ENCODE assay signal across 22 cellular contexts in the genomic region with DNA sequence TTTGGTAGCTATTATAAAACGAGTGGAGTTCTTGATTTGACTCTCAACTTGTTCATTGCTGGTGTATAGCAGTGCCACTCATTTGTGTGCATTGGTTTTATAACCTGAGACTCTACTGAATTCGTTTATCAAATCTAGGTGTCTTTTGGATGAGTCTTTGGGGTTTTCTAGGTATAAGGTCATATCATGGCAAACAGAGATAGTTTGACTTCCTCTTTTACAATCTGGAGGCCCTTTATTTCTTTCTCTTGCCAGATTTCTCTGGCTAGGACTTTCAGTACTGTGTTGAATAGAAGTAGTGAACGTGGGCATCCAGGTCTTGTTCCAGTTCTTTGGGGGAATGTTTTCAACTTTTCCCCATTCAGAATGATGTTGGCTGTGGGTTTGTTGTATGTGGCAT. TPM values are rescaled to one million over a fixed set of nuclear protein-coding genes. Genes with fewer than 3 reads are reported as not detected.
DNase-seq lines count a peak whose midpoint lies in the region; ATAC-seq lines count a peak whose summit lies in the region.
"Had no signal": no experiment of that assay in that cellular context is flagged by ENCODE, and none has a peak within 500 bp of the region (broad histone marks: within the 10 kb centered on the region; RNA-seq: fewer than 3 reads in every experiment).

No MANE protein-coding gene starts in this region.

- no peaks in the 10 kb centered on the region for H3K36me3 Mint-ChIP-seq in activated T-helper 17 cell treated with anti-CD3 and anti-CD28 coated beads, Interleukin-2, amount 50 U/mL, for 72 hours (ENCODE audit: low read depth)
- H3K36me3 Mint-ChIP-seq: natural killer cell treated with Interleukin-12 subunit alpha and Interleukin-12 subunit beta and Interleukin-15 and Interleukin-18, amount 100 ng/mL, for 72 hours had no signal

- H3K27me3 Mint-ChIP-seq in activated T-helper 17 cell treated with anti-CD3 and anti-CD28 coated beads, Interleukin-2, amount 50 U/mL, for 72 hours = no peaks in the 10 kb centered on the region
- H3K27me3 Mint-ChIP-seq: activated CD4-positive, alpha-beta T cell treated with anti-CD3 and anti-CD28 coated beads, Interleukin-2, amount 10 ng/mL, durations not matched to agents 7 days and 5 days; CD4-positive, alpha-beta T cell had no signal

- peak overlapping the region; percentile 4 for H3K4me3 Mint-ChIP-seq in activated T-helper 17 cell treated with anti-CD3 and anti-CD28 coated beads, Interleukin-2, amount 50 U/mL, for 72 hours
- H3K4me3 Mint-ChIP-seq: activated CD4-positive, alpha-beta T cell treated with anti-CD3 and anti-CD28 coated beads, Interleukin-2, amount 10 ng/mL, durations not matched to agents 7 days and 5 days; activated T-helper 1 cell treated with anti-CD3 and anti-CD28 coated beads, Interleukin-12 subunit alpha, Interleukin-12 subunit beta, Interleukin-2, Interleukin-4 antibody, amounts not matched to agents 30 ng/mL and 10 ng/mL and 1 ng/mL, durations not matched to agents 14 hours and 24 hours and 36 hours; CD4-positive, alpha-beta T cell; H9; natural killer cell treated with Interleukin-12 subunit alpha and Interleukin-12 subunit beta and Interleukin-15 and Interleukin-18, amount 100 ng/mL, for 72 hours had no signal

- H3K27ac Mint-ChIP-seq in activated T-helper 17 cell treated with anti-CD3 and anti-CD28 coated beads, Interleukin-2, amount 50 U/mL, for 72 hours = peak overlapping the region; percentile 17
- H3K27ac Mint-ChIP-seq: activated CD4-positive, alpha-beta T cell treated with anti-CD3 and anti-CD28 coated beads, Interleukin-2, amount 10 ng/mL, durations not matched to agents 7 days and 5 days; activated T-helper 1 cell treated with anti-CD3 and anti-CD28 coated beads, Interleukin-12 subunit alpha, Interleukin-12 subunit beta, Interleukin-2, Interleukin-4 antibody, amounts not matched to agents 30 ng/mL and 10 ng/mL and 1 ng/mL, durations not matched to agents 14 hours and 24 hours and 36 hours; CD4-positive, alpha-beta T cell; H9; natural killer cell treated with Interleukin-12 subunit alpha and Interleukin-12 subunit beta and Interleukin-15 and Interleukin-18, amount 100 ng/mL, for 72 hours had no signal

- DNase-seq in activated CD4-positive, CD25-positive, alpha-beta regulatory T cell treated with anti-CD3 and anti-CD28 coated beads, Interleukin-2, amount 50 U/mL, for 72 hours = no peak
- no peak for DNase-seq in kidney tubule cell (ENCODE audit: low spot score)
- DNase-seq: activated CD4-positive, alpha-beta T cell treated with anti-CD3 and anti-CD28 coated beads, Interleukin-2, amount 10 ng/mL, durations not matched to agents 7 days and 5 days; caudate nucleus; CD4-positive, alpha-beta T cell; DMS79; effector CD4-positive, alpha-beta T cell; esophagus squamous epithelium; H9; mammary epithelial cell; NCI-H146; NCI-H226; NK-92 treated with Interleukin-12 subunit alpha and Interleukin-12 subunit beta, amount 100 ng/mL, for 24 hours; SHP77 had no signal

- H3K9me3 Mint-ChIP-seq in activated T-helper 17 cell treated with anti-CD3 and anti-CD28 coated beads, Interleukin-2, amount 50 U/mL, for 72 hours = no peaks in the 10 kb centered on the region
- H3K9me3 Mint-ChIP-seq: activated CD4-positive, alpha-beta T cell treated with anti-CD3 and anti-CD28 coated beads, Interleukin-2, amount 10 ng/mL, durations not matched to agents 7 days and 5 days; activated T-helper 1 cell treated with anti-CD3 and anti-CD28 coated beads, Interleukin-12 subunit alpha, Interleukin-12 subunit beta, Interleukin-2, Interleukin-4 antibody, amounts not matched to agents 30 ng/mL and 10 ng/mL and 1 ng/mL, durations not matched to agents 14 hours and 24 hours and 36 hours; CD4-positive, alpha-beta T cell; H9; natural killer cell treated with Interleukin-12 subunit alpha and Interleukin-12 subunit beta and Interleukin-15 and Interleukin-18, amount 100 ng/mL, for 72 hours had no signal

- H3K4me1 Mint-ChIP-seq in activated T-helper 17 cell treated with anti-CD3 and anti-CD28 coated beads, Interleukin-2, amount 50 U/mL, for 72 hours = peaks cover 35% of the 10 kb centered on the region

- peak; percentile 37 to 68 for ATAC-seq in activated CD4-positive, CD25-positive, alpha-beta regulatory T cell treated with anti-CD3 and anti-CD28 coated beads, Interleukin-2, amount 50 U/mL, for 24 hours
- ATAC-seq in GM19463 (IDR thresholded peaks at IDR 0.05; ENCODE audit: unreplicated experiment) = peak; percentile 68
- peak; percentile 77 for ATAC-seq in HG03378 (IDR thresholded peaks at IDR 0.05; ENCODE audit: unreplicated experiment)
- peak; percentile 79 for ATAC-seq in activated T-helper 17 cell treated with anti-CD3 and anti-CD28 coated beads, Interleukin-2, amount 50 U/mL, for 72 hours (replicated peaks)
- no peak for ATAC-seq in HG03439 (IDR thresholded peaks at IDR 0.05; ENCODE audit: unreplicated experiment)
- ATAC-seq in GM21619 (IDR thresholded peaks at IDR 0.05; ENCODE audit: unreplicated experiment) = no peak
- ATAC-seq: natural killer cell treated with Interleukin-12 subunit alpha and Interleukin-12 subunit beta and Interleukin-15 and Interleukin-18, amount 100 ng/mL, for 72 hours had no signal

RNA-seq across cellular contexts. Expression of a gene that starts 38.8 kb away (rescaled TPM):
- 10 to 100 TPM; 16.0 to 16.4 TPM for total RNA-seq in activated T-helper 17 cell treated with anti-CD3 and anti-CD28 coated beads, Interleukin-2, amount 50 U/mL, for 72 hours

RNA-seq across cellular contexts. Expression of a gene that starts 46.0 kb away (rescaled TPM):
- 100 to 1,000 TPM; 117 to 254 TPM for total RNA-seq in activated T-helper 17 cell treated with anti-CD3 and anti-CD28 coated beads, Interleukin-2, amount 50 U/mL, for 72 hours

Comparison
In these comparisons a context has a peak if more than half of its experiments do, and no peak if none do; other contexts are left out.
1. ATAC-seq: peak in activated CD4-positive, CD25-positive, alpha-beta regulatory T cell treated with anti-CD3 and anti-CD28 coated beads, Interleukin-2, amount 50 U/mL, for 24 hours (2 of 2), GM19463 (single experiment), HG03378 (single experiment) and activated T-helper 17 cell treated with anti-CD3 and anti-CD28 coated beads, Interleukin-2, amount 50 U/mL, for 72 hours (single experiment); none in HG03439 (single experiment) and GM21619 (single experiment).